8 cellular contexts compared by ENCODE assay signal in genomic region chr14:70887207-70888150, GRCh38. TPM values are rescaled to one million over a fixed set of nuclear protein-coding genes. Genes with fewer than 3 reads are reported as not detected.
DNase-seq lines count a peak whose midpoint lies in the region; ATAC-seq and TF ChIP-seq lines count a peak whose summit lies in the region.

No MANE protein-coding gene starts in this region.

- DNase-seq in activated CD8-positive, alpha-beta memory T cell treated with anti-CD3 and anti-CD28 coated beads, Interleukin-2, amount 50 U/mL, for 48 hours: peak; percentile 33
- no peak for DNase-seq in activated CD8-positive, alpha-beta memory T cell treated with anti-CD3 and anti-CD28 coated beads, Interleukin-2, amount 50 U/mL, for 4 hours
- DNase-seq in MCF 10A (ENCODE audit: unreplicated experiment) (peak; percentile 31), GM13976 (ENCODE audit: low spot score) (no peak), NCI-H1417 (lab: John Stamatoyannopoulos, UW) (no peak)
- DNase-seq in stimulated activated effector memory CD8-positive, alpha-beta T cell treated with anti-CD3 and anti-CD28 coated beads, Interleukin-12 subunit alpha, Interleukin-12 subunit beta, amount 100 ng/mL, for 72 hours (ENCODE audit: low spot score in 2 of 2): no peak

- in situ Hi-C loops in GM13976 (cut with MboI; ENCODE audit: low sequenced_read_pairs, unreplicated experiment): no loop called here

- H3K27ac Mint-ChIP-seq in MCF 10A (ENCODE audit: low read depth, unreplicated experiment): peak overlapping the region; percentile 0
- H3K27ac Mint-ChIP-seq in stimulated activated effector memory CD8-positive, alpha-beta T cell treated with anti-CD3 and anti-CD28 coated beads, Interleukin-12 subunit alpha, Interleukin-12 subunit beta, amount 100 ng/mL, for 72 hours: peak overlapping the region; percentile 90

- CTCF ChIA-PET in MCF 10A (lab: Yijun Ruan, JAX): interaction anchor here (0.6 to 2.2 kb wide), 4 partner anchors 20 to 78 kb away, joined by 3 to 16 read pairs (median 4); partner anchors contain the start of gene PCNX1

- ATAC-seq in HG03196 (IDR thresholded peaks at IDR 0.05; ENCODE audit: unreplicated experiment): peak; percentile 40
- peak; percentile 41 for ATAC-seq in stimulated activated effector memory CD8-positive, alpha-beta T cell treated with anti-CD3 and anti-CD28 coated beads, Interleukin-12 subunit alpha, Interleukin-12 subunit beta, amount 100 ng/mL, for 72 hours
- ATAC-seq in GM19328 (IDR thresholded peaks at IDR 0.05; ENCODE audit: unreplicated experiment): no peak

- TF ChIP-seq CTCF in MCF 10A (IDR thresholded peaks at IDR 0.05; ENCODE audit: unreplicated experiment): no peak
- no peak for TF ChIP-seq CTCF in GM13976 (IDR thresholded peaks at IDR 0.05; ENCODE audit: borderline replicate concordance, control extremely low read depth, extremely low read depth, insufficient read depth, missing control alignments)

- H3K27me3 Mint-ChIP-seq in MCF 10A (ENCODE audit: insufficient read depth, unreplicated experiment): no peaks in the 10 kb centered on the region

- peaks cover 32% of the 10 kb centered on the region for H3K4me1 Mint-ChIP-seq in MCF 10A (ENCODE audit: insufficient read depth, unreplicated experiment)
- peaks cover 74% of the 10 kb centered on the region for H3K4me1 Mint-ChIP-seq in stimulated activated effector memory CD8-positive, alpha-beta T cell treated with anti-CD3 and anti-CD28 coated beads, Interleukin-12 subunit alpha, Interleukin-12 subunit beta, amount 100 ng/mL, for 72 hours

- H3K4me3 Mint-ChIP-seq in MCF 10A (ENCODE audit: unreplicated experiment): no peak overlapping the region
- peak overlapping the region; percentile 60 for H3K4me3 Mint-ChIP-seq in stimulated activated effector memory CD8-positive, alpha-beta T cell treated with anti-CD3 and anti-CD28 coated beads, Interleukin-12 subunit alpha, Interleukin-12 subunit beta, amount 100 ng/mL, for 72 hours

- POLR2A ChIA-PET in MCF 10A (lab: Yijun Ruan, JAX): interaction anchor here (0.8 to 1.5 kb wide), 3 partner anchors 13 to 23 kb away, joined by 3 to 6 read pairs (median 3); partner anchors contain the start of gene PCNX1

- BruUV-seq in MCF 10A (replicated peaks; lab: Mats Ljungman, UMichigan): no TSS peak

- peaks cover 1% of the 10 kb centered on the region for H3K36me3 Mint-ChIP-seq in MCF 10A (ENCODE audit: insufficient read depth, unreplicated experiment)
- H3K36me3 Mint-ChIP-seq in stimulated activated effector memory CD8-positive, alpha-beta T cell treated with anti-CD3 and anti-CD28 coated beads, Interleukin-12 subunit alpha, Interleukin-12 subunit beta, amount 100 ng/mL, for 72 hours: peaks cover 11% of the 10 kb centered on the region

- intact Hi-C loops in MCF 10A (cut with micrococcal nuclease): no loop called here

- H3K9me3 Mint-ChIP-seq in MCF 10A (ENCODE audit: unreplicated experiment): no peaks in the 10 kb centered on the region
- no peaks in the 10 kb centered on the region for H3K9me3 Mint-ChIP-seq in stimulated activated effector memory CD8-positive, alpha-beta T cell treated with anti-CD3 and anti-CD28 coated beads, Interleukin-12 subunit alpha, Interleukin-12 subunit beta, amount 100 ng/mL, for 72 hours

RNA-seq across cellular contexts. Expression of gene PCNX1, which starts 19.8 kb away (rescaled TPM):
- total RNA-seq in MCF 10A (2022): 48.7 and 55.6 TPM in 2 replicates

Comparison
In these comparisons a context has a peak if more than half of its experiments do, and no peak if none do; other contexts are left out.
1. DNase-seq: peak in activated CD8-positive, alpha-beta memory T cell treated with anti-CD3 and anti-CD28 coated beads, Interleukin-2, amount 50 U/mL, for 48 hours (single experiment) and MCF 10A (single experiment); none in activated CD8-positive, alpha-beta memory T cell treated with anti-CD3 and anti-CD28 coated beads, Interleukin-2, amount 50 U/mL, for 4 hours (single experiment), stimulated activated effector memory CD8-positive, alpha-beta T cell treated with anti-CD3 and anti-CD28 coated beads, Interleukin-12 subunit alpha, Interleukin-12 subunit beta, amount 100 ng/mL, for 72 hours (0 of 2), GM13976 (single experiment) and NCI-H1417 (0 of 3).